Comparison of ENCODE assay signal across 16 cellular contexts in genomic region chr18:76522104-76522503, GRCh38. TPM values are rescaled to one million over a fixed set of nuclear protein-coding genes. Genes with fewer than 3 reads are reported as not detected.
DNase-seq lines count a peak whose midpoint lies in the region; ATAC-seq and TF ChIP-seq lines count a peak whose summit lies in the region.
"Had no signal": no experiment of that assay in that cellular context is flagged by ENCODE, and none has a peak within 500 bp of the region (broad histone marks: within the 10 kb centered on the region; RNA-seq: fewer than 3 reads in every experiment).

No MANE protein-coding gene starts in this region.

- no peaks in the 10 kb centered on the region for H3K27me3 ChIP-seq in neuron (ENCODE audit: insufficient read depth, low read length)
- H3K27me3 ChIP-seq: ascending aorta had no signal

- peak overlapping the region; percentile 61 for H2AFZ ChIP-seq in neuron (ENCODE audit: low read depth, low read length)

- no peak overlapping the region for H3K4me3 Mint-ChIP-seq in activated T-helper 17 cell treated with anti-CD3 and anti-CD28 coated beads, Interleukin-2, amount 50 U/mL, for 72 hours
- H3K4me3 Mint-ChIP-seq: activated CD4-positive, alpha-beta T cell treated with anti-CD3 and anti-CD28 coated beads, Interleukin-2, amount 10 ng/mL, durations not matched to agents 7 days and 5 days; CD4-positive, CD25-positive, alpha-beta regulatory T cell had no signal

- H3K36me3 Mint-ChIP-seq in activated T-helper 17 cell treated with anti-CD3 and anti-CD28 coated beads, Interleukin-2, amount 50 U/mL, for 72 hours (ENCODE audit: low read depth): no peaks in the 10 kb centered on the region
- H3K36me3 Mint-ChIP-seq: CD4-positive, CD25-positive, alpha-beta regulatory T cell had no signal

- H3K9me3 ChIP-seq in neuron (ENCODE audit: low read length): no peaks in the 10 kb centered on the region
- H3K9me3 ChIP-seq: ascending aorta had no signal

- no peak for ATAC-seq in activated T-helper 17 cell treated with anti-CD3 and anti-CD28 coated beads, Interleukin-2, amount 50 U/mL, for 72 hours (replicated peaks)
- ATAC-seq: K562 had no signal

- peaks cover 53% of the 10 kb centered on the region for H3K4me1 ChIP-seq in neuron (ENCODE audit: insufficient read depth, low read length)
- H3K4me1 ChIP-seq: ascending aorta had no signal

- no peaks in the 10 kb centered on the region for H3K36me3 ChIP-seq in neuron (ENCODE audit: insufficient read depth, low read length)
- H3K36me3 ChIP-seq: ascending aorta had no signal

- H3K4me3 ChIP-seq in fibroblast of villous mesenchyme (ENCODE audit: low read depth, low read length) (no peak overlapping the region), neuron (ENCODE audit: low read length) (peak overlapping the region; percentile 17)
- H3K4me3 ChIP-seq: ascending aorta, dorsolateral prefrontal cortex, K562 had no signal

- no peak overlapping the region for H3K27ac Mint-ChIP-seq in activated T-helper 17 cell treated with anti-CD3 and anti-CD28 coated beads, Interleukin-2, amount 50 U/mL, for 72 hours
- H3K27ac Mint-ChIP-seq: CD4-positive, CD25-positive, alpha-beta regulatory T cell had no signal

- no peaks in the 10 kb centered on the region for H3K9me3 Mint-ChIP-seq in activated T-helper 17 cell treated with anti-CD3 and anti-CD28 coated beads, Interleukin-2, amount 50 U/mL, for 72 hours
- H3K9me3 Mint-ChIP-seq: activated CD4-positive, alpha-beta T cell treated with anti-CD3 and anti-CD28 coated beads, Interleukin-2, amount 10 ng/mL, durations not matched to agents 7 days and 5 days had no signal

- H3K27me3 Mint-ChIP-seq in activated T-helper 17 cell treated with anti-CD3 and anti-CD28 coated beads, Interleukin-2, amount 50 U/mL, for 72 hours: peaks cover 34% of the 10 kb centered on the region

- peaks cover 8% of the 10 kb centered on the region for H3K4me1 Mint-ChIP-seq in activated T-helper 17 cell treated with anti-CD3 and anti-CD28 coated beads, Interleukin-2, amount 50 U/mL, for 72 hours

- no peak for TF ChIP-seq CTCF in fibroblast of villous mesenchyme (IDR thresholded peaks at IDR 0.05; ENCODE audit: insufficient read depth, low read depth, low read length)

- peak; percentile 32 for DNase-seq in DMS153 (lab: John Stamatoyannopoulos, UW)
- DNase-seq in NCI-H345 treated with DMSO at 0.1 percent for 48 hours (lab: John Stamatoyannopoulos, UW; ENCODE audit: unreplicated experiment): peak; percentile 64
- peak; percentile 32 for DNase-seq in fibroblast of villous mesenchyme (ENCODE audit: low read depth)
- no peak for DNase-seq in activated CD8-positive, alpha-beta memory T cell treated with anti-CD3 and anti-CD28 coated beads for 24 hours
- DNase-seq in HUDEP-2 (lab: John Stamatoyannopoulos, UW; ENCODE audit: unreplicated experiment in 76 of 76): no peak
- no peak for DNase-seq in activated naive CD4-positive, alpha-beta T cell treated with anti-CD3 and anti-CD28 coated beads, Interleukin-2, amount 50 U/mL, for 16 hours
- DNase-seq: activated CD4-positive, alpha-beta T cell treated with anti-CD3 and anti-CD28 coated beads, Interleukin-2, amount 10 ng/mL, durations not matched to agents 7 days and 5 days; CD4-positive, CD25-positive, alpha-beta regulatory T cell; dorsolateral prefrontal cortex; NCI-H1436; NCI-H526 treated with DMSO at 0.1 percent for 48 hours; stimulated activated CD4-positive, alpha-beta T cell treated with anti-CD3 and anti-CD28 coated beads, Interleukin-2, amount 100 ng/mL, for 24 hours had no signal

RNA-seq across cellular contexts. Expression of gene ZNF516, which starts 27.1 kb away (rescaled TPM):
- 50.6 and 53.1 TPM in 2 replicates for total RNA-seq in fibroblast of villous mesenchyme
- 10 to 100 TPM in 1 of 2 donors, 1 to 10 TPM in 1; 3.7 to 22.8 TPM for total RNA-seq in activated T-helper 17 cell treated with anti-CD3 and anti-CD28 coated beads, Interleukin-2, amount 50 U/mL, for 72 hours

Comparison
In these comparisons a context has a peak if more than half of its experiments do, and no peak if none do; other contexts are left out.
1. DNase-seq: peak in DMS153 (single experiment), NCI-H345 treated with DMSO at 0.1 percent for 48 hours (single experiment) and fibroblast of villous mesenchyme (single experiment); none in activated CD8-positive, alpha-beta memory T cell treated with anti-CD3 and anti-CD28 coated beads for 24 hours (single experiment), HUDEP-2 (0 of 76) and activated naive CD4-positive, alpha-beta T cell treated with anti-CD3 and anti-CD28 coated beads, Interleukin-2, amount 50 U/mL, for 16 hours (single experiment).